ENCODE assay signal across 9 cellular contexts in genomic region chr12:127145929-127146789, GRCh38.
DNase-seq lines count a peak whose midpoint lies in the region; ATAC-seq and TF ChIP-seq lines count a peak whose summit lies in the region.
"Had no signal": no experiment of that assay in that cellular context is flagged by ENCODE, and none has a peak within 500 bp of the region (broad histone marks: within the 10 kb centered on the region; RNA-seq: fewer than 3 reads in every experiment).

No MANE protein-coding gene starts in this region.

- TF ChIP-seq CTCF in AG09309 (IDR thresholded peaks at IDR 0.05; ENCODE audit: control insufficient read depth, insufficient read depth, low read depth, low read length, missing control alignments) (no peak), gastroesophageal sphincter (IDR thresholded peaks at IDR 0.05) (peak in 1 of 4 experiments; percentile 39), prostate gland (IDR thresholded peaks at IDR 0.05) (no peak), tibial artery (IDR thresholded peaks at IDR 0.05) (no peak)

- H3K27ac ChIP-seq in gastroesophageal sphincter (peak overlapping the region in 1 of 4 donors; percentile 72), prostate gland (no peak overlapping the region), tibial artery (no peak overlapping the region)
- H3K27ac ChIP-seq: epithelial cell of prostate had no signal

- H3K27me3 ChIP-seq in gastroesophageal sphincter (no peaks in the 10 kb centered on the region), prostate gland (replicated peaks; ENCODE audit: insufficient read depth) (no peaks in the 10 kb centered on the region), tibial artery (peaks cover 0 to 18% of the 10 kb centered on the region in 2 donors)

- ATAC-seq in gastroesophageal sphincter (peak; percentile 90), GM21825 (IDR thresholded peaks at IDR 0.05; ENCODE audit: unreplicated experiment) (no peak)

- H3K4me1 ChIP-seq in gastroesophageal sphincter (peaks cover 0 to 15% (median 0%) of the 10 kb centered on the region in 3 donors), prostate gland (replicated peaks) (no peaks in the 10 kb centered on the region), tibial artery (peaks cover 0 to 7% (median 5%) of the 10 kb centered on the region in 4 donors)

- H3K4me3 ChIP-seq in AG09309 (ENCODE audit: control insufficient read depth, low read depth, low read length) (peak overlapping the region; percentile 49), gastroesophageal sphincter (peak overlapping the region; percentile 33 to 60), prostate gland (peak overlapping the region; percentile 36 to 37), tibial artery (peak overlapping the region; percentile 39 to 44)

- WGBS in gastroesophageal sphincter (ENCODE audit: low coverage in 1 of 2), 2 donors = no CpG with 5 or more reads among the region's 85 CpGs
- WGBS in prostate gland = 35% methylated on average over 59 of the region's 85 CpGs

- DNase-seq in AG09309 (ENCODE audit: low read depth) = no peak
- peak; percentile 80 for DNase-seq in NCI-H2227 (lab: John Stamatoyannopoulos, UW; ENCODE audit: unreplicated experiment)
- DNase-seq in activated naive CD4-positive, alpha-beta T cell treated with Interleukin-2 at 50 U/mL for 16 hours = peak; percentile 71
- peak; percentile 13 for DNase-seq in prostate gland (ENCODE audit: low spot score)
- DNase-seq in tibial artery = no peak
- no peak for DNase-seq in NCI-H1105 (lab: John Stamatoyannopoulos, UW)

- intact Hi-C loops in prostate gland (cut with DNase I) = no loop called here
- intact Hi-C loops in tibial artery (cut with DNase I; ENCODE audit: low total_unique reads) = no loop called here

- no peak for TF ChIP-seq POLR2A in gastroesophageal sphincter (IDR thresholded peaks at IDR 0.05)
- TF ChIP-seq POLR2A in prostate gland (IDR thresholded peaks at IDR 0.05) = no peak

- H3K9me3 ChIP-seq in gastroesophageal sphincter (peaks cover 0 to 12% (median 0%) of the 10 kb centered on the region in 3 donors), prostate gland (no peaks in the 10 kb centered on the region), tibial artery (peaks cover 0 to 5% (median 0%) of the 10 kb centered on the region in 3 donors)

- no peaks in the 10 kb centered on the region for H3K36me3 ChIP-seq in gastroesophageal sphincter
- H3K36me3 ChIP-seq in prostate gland = no peaks in the 10 kb centered on the region
- H3K36me3 ChIP-seq in tibial artery = no peaks in the 10 kb centered on the region

- TF ChIP-seq EP300 in gastroesophageal sphincter (IDR thresholded peaks at IDR 0.05) = no peak

Comparison
In these comparisons a context has a peak if more than half of its experiments do, and no peak if none do; other contexts are left out.
1. DNase-seq: peak in NCI-H2227 (single experiment), activated naive CD4-positive, alpha-beta T cell treated with Interleukin-2 at 50 U/mL for 16 hours (single experiment) and prostate gland (single experiment); none in AG09309 (single experiment), tibial artery (0 of 2) and NCI-H1105 (single experiment).
2. Peak in every context shown above with its lines, with median percentiles within 50 percentile points of each other: H3K4me3 ChIP-seq.